3 cellular contexts compared by ENCODE assay signal in the genomic region with DNA sequence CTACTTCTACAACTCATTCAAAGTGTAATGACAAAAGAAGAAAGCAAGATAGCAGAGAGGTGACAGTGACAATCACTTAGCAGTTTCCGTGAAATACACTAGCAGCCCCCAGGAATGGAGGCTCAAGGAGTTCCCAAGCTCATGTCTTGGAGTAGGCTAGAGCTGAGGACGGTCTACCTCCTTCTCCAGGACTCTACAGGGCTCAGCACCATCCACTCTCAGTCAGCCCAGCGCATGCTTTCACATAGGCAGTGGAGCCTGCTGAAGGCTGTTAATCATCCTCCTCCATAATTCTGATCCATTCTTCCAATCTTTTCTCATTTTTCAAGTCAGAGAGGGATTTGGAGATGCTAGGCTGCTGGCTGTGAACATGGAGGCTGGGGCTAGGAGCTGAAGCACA.
"Had no signal": no experiment of that assay in that cellular context is flagged by ENCODE, and none has a peak within 500 bp of the region (broad histone marks: within the 10 kb centered on the region; RNA-seq: fewer than 3 reads in every experiment).

No MANE protein-coding gene starts in this region.

- H3K4me3 ChIP-seq: GM12878 had no signal

- DNase-seq: GDM1, GF-D8 had no signal
